In genomic region chr2:69564604-69565003, GRCh38 we compare ENCODE assay signal across 1 cellular context.
TF ChIP-seq lines count a peak whose summit lies in the region.

No MANE protein-coding gene starts in this region.

TF ChIP-seq in IMR-90, 13 proteins besides CTCF, POLR2A, EP300 and RAD21 (continued from another document):
- TF ChIP-seq USF2 (IDR thresholded peaks at IDR 0.05; ENCODE audit: low read depth, low read length) = no peak
- TF ChIP-seq MXI1 (IDR thresholded peaks at IDR 0.05; ENCODE audit: borderline replicate concordance, low read depth, low read length) = no peak
- TF ChIP-seq NFE2L2 (IDR thresholded peaks at IDR 0.05; ENCODE audit: low read depth, low read length) = no peak
- TF ChIP-seq RCOR1 (IDR thresholded peaks at IDR 0.05; ENCODE audit: insufficient replicate concordance, low read length) = no peak
- TF ChIP-seq MAFK (IDR thresholded peaks at IDR 0.05; ENCODE audit: low read depth, low read length) = no peak
- TF ChIP-seq FOS (IDR thresholded peaks at IDR 0.05; ENCODE audit: low read depth, low read length) = no peak
- TF ChIP-seq ELK1 (IDR thresholded peaks at IDR 0.05; ENCODE audit: borderline replicate concordance, low read depth, low read length) = no peak
- TF ChIP-seq BHLHE40 (IDR thresholded peaks at IDR 0.05; ENCODE audit: low read depth, low read length) = no peak
- TF ChIP-seq RFX5 (IDR thresholded peaks at IDR 0.05; ENCODE audit: low read depth, low read length) = no peak
- no peak for TF ChIP-seq MAZ (IDR thresholded peaks at IDR 0.05; ENCODE audit: borderline replicate concordance, low read depth, low read length)
